11 cellular contexts compared by ENCODE assay signal in genomic region chr9:108972186-108972585, GRCh38.
"Had no signal": no experiment of that assay in that cellular context is flagged by ENCODE, and none has a peak within 500 bp of the region (broad histone marks: within the 10 kb centered on the region; RNA-seq: fewer than 3 reads in every experiment).

No MANE protein-coding gene starts in this region.

- H3K27ac Mint-ChIP-seq: activated B cell treated with CpG ODN at 0.5 μM for 24 hours; activated CD4-positive, alpha-beta T cell treated with anti-CD3 and anti-CD28 coated beads, Interleukin-2, amount 10 ng/mL, durations not matched to agents 24 days and 14 days; activated naive CD8-positive, alpha-beta T cell treated with anti-CD3 and anti-CD28 coated beads, Interleukin-2, amount 50 U/mL, for 24 hours had no signal

- H3K27me3 ChIP-seq: esophagus muscularis mucosa, pancreas had no signal

- H3K27me3 Mint-ChIP-seq: activated B cell treated with CpG ODN at 0.5 μM for 24 hours; activated CD4-positive, alpha-beta T cell treated with anti-CD3 and anti-CD28 coated beads, Interleukin-2, amount 10 ng/mL, durations not matched to agents 24 days and 14 days; activated naive CD8-positive, alpha-beta T cell treated with anti-CD3 and anti-CD28 coated beads, Interleukin-2, amount 50 U/mL, for 24 hours; central memory CD8-positive, alpha-beta T cell had no signal

- H3K9me3 Mint-ChIP-seq: central memory CD8-positive, alpha-beta T cell had no signal

- H3K4me1 Mint-ChIP-seq: activated B cell treated with CpG ODN at 0.5 μM for 24 hours; activated CD4-positive, alpha-beta T cell treated with anti-CD3 and anti-CD28 coated beads, Interleukin-2, amount 10 ng/mL, durations not matched to agents 24 days and 14 days; activated naive CD8-positive, alpha-beta T cell treated with anti-CD3 and anti-CD28 coated beads, Interleukin-2, amount 50 U/mL, for 24 hours; central memory CD8-positive, alpha-beta T cell had no signal

- ATAC-seq: activated naive CD8-positive, alpha-beta T cell treated with anti-CD3 and anti-CD28 coated beads, Interleukin-2, amount 50 U/mL, for 24 hours; pancreas had no signal

- DNase-seq: activated B cell treated with CpG ODN at 0.5 μM for 24 hours; activated CD4-positive, alpha-beta T cell treated with anti-CD3 and anti-CD28 coated beads, Interleukin-2, amount 10 ng/mL, durations not matched to agents 24 days and 14 days; activated naive CD4-positive, alpha-beta T cell treated with Interleukin-2 at 50 U/mL for 16 hours; activated naive CD8-positive, alpha-beta T cell treated with anti-CD3 and anti-CD28 coated beads, Interleukin-2, amount 50 U/mL, for 24 hours; glutamatergic neuron; pancreas; SK-N-SH; trophoblast cell had no signal

- H3K9me3 ChIP-seq: esophagus muscularis mucosa, pancreas, SK-N-SH had no signal

- H3K27ac ChIP-seq: pancreas had no signal

- H3K4me3 Mint-ChIP-seq: activated B cell treated with CpG ODN at 0.5 μM for 24 hours; activated CD4-positive, alpha-beta T cell treated with anti-CD3 and anti-CD28 coated beads, Interleukin-2, amount 10 ng/mL, durations not matched to agents 24 days and 14 days; activated naive CD8-positive, alpha-beta T cell treated with anti-CD3 and anti-CD28 coated beads, Interleukin-2, amount 50 U/mL, for 24 hours; central memory CD8-positive, alpha-beta T cell had no signal

- H3K4me3 ChIP-seq: esophagus muscularis mucosa, pancreas, skin epidermis had no signal

- H3K36me3 ChIP-seq: pancreas had no signal
